In the genomic region with DNA sequence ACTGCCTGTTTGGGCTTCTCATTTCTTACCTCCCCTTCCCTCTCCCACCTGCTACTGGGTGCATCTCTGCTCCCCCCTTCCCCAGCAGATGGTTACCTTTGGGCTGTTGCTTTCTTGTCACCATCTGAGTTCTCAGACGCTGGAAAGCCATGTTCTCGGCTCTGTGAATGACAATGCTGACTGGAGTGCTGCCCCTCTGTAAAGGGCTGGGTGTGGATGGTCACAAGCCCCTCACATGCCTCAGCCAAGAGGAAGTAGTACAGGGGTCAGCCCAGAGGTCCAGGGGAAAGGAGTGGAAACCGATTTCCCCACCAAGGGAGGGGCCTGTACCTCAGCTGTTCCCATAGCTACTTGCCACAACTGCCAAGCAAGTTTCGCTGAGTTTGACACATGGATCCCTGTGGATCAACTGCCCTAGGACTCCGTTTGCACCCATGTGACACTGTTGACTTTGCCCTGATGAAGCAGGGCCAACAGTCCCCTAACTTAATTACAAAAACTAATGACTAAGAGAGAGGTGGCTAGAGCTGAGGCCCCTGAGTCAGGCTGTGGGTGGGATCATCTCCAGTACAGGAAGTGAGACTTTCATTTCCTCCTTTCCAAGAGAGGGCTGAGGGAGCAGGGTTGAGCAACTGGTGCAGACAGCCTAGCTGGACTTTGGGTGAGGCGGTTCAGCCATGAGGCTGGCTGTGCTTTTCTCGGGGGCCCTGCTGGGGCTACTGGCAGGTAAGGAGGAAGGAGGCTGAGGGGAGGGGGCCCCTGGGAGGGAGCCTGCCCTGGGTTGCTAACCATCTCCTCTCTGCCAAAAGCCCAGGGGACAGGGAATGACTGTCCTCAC, we compare ENCODE assay signal across 1 cellular context.
TF ChIP-seq lines count a peak whose summit lies in the region.

A gene with protein sequence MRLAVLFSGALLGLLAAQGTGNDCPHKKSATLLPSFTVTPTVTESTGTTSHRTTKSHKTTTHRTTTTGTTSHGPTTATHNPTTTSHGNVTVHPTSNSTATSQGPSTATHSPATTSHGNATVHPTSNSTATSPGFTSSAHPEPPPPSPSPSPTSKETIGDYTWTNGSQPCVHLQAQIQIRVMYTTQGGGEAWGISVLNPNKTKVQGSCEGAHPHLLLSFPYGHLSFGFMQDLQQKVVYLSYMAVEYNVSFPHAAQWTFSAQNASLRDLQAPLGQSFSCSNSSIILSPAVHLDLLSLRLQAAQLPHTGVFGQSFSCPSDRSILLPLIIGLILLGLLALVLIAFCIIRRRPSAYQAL (plus strand): TSS at position 638 of the 838 bp plus-strand sequence. CDS start 40 bp downstream, at position 678.

TF ChIP-seq in HepG2, 621 proteins besides CTCF, POLR2A, EP300 and RAD21 (continued from another document):
- TF ChIP-seq, protein P1, sequence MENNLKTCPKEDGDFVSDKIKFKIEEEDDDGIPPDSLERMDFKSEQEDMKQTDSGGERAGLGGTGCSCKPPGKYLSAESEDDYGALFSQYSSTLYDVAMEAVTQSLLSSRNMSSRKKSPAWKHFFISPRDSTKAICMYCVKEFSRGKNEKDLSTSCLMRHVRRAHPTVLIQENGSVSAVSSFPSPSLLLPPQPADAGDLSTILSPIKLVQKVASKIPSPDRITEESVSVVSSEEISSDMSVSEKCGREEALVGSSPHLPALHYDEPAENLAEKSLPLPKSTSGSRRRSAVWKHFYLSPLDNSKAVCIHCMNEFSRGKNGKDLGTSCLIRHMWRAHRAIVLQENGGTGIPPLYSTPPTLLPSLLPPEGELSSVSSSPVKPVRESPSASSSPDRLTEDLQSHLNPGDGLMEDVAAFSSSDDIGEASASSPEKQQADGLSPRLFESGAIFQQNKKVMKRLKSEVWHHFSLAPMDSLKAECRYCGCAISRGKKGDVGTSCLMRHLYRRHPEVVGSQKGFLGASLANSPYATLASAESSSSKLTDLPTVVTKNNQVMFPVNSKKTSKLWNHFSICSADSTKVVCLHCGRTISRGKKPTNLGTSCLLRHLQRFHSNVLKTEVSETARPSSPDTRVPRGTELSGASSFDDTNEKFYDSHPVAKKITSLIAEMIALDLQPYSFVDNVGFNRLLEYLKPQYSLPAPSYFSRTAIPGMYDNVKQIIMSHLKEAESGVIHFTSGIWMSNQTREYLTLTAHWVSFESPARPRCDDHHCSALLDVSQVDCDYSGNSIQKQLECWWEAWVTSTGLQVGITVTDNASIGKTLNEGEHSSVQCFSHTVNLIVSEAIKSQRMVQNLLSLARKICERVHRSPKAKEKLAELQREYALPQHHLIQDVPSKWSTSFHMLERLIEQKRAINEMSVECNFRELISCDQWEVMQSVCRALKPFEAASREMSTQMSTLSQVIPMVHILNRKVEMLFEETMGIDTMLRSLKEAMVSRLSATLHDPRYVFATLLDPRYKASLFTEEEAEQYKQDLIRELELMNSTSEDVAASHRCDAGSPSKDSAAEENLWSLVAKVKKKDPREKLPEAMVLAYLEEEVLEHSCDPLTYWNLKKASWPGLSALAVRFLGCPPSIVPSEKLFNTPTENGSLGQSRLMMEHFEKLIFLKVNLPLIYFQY (CRISPR knock-in tag; IDR thresholded peaks at IDR 0.05; ENCODE audit: borderline replicate concordance): no peak; the same call in 1 of the 2 replicates
- TF ChIP-seq SSRP1 (CRISPR knock-in tag; IDR thresholded peaks at IDR 0.05): peak; percentile 94
- TF ChIP-seq ZFP36 (IDR thresholded peaks at IDR 0.05; ENCODE audit: borderline replicate concordance, low read depth, low read length, partially characterized antibody): no peak
- peak; percentile 74; the same call in 1 of the 2 replicates for TF ChIP-seq YEATS4 (CRISPR knock-in tag; IDR thresholded peaks at IDR 0.05; ENCODE audit: borderline replicate concordance)
- 0 out of 2 replicates have a peak, but pooled peaks have one; percentile 66 for TF ChIP-seq RFXANK (CRISPR knock-in tag; IDR thresholded peaks at IDR 0.05)
- TF ChIP-seq, protein P2, sequence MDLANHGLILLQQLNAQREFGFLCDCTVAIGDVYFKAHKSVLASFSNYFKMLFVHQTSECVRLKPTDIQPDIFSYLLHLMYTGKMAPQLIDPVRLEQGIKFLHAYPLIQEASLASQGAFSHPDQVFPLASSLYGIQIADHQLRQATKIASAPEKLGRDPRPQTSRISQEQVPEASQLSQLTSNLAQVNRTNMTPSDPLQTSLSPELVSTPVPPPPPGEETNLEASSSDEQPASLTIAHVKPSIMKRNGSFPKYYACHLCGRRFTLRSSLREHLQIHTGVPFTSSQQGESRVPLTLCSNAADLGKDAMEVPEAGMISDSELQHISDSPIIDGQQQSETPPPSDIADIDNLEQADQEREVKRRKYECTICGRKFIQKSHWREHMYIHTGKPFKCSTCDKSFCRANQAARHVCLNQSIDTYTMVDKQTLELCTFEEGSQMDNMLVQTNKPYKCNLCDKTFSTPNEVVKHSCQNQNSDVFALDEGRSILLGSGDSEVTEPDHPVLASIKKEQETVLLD (CRISPR knock-in tag; IDR thresholded peaks at IDR 0.05; ENCODE audit: low read depth): peak; percentile 72; the same call in 1 of the 2 replicates
- TF ChIP-seq ZNF253 (CRISPR knock-in tag; IDR thresholded peaks at IDR 0.05; ENCODE audit: borderline replicate concordance): peak; percentile 73; the same call in 1 of the 2 replicates
- TF ChIP-seq PCBP1 (IDR thresholded peaks at IDR 0.05; ENCODE audit: borderline replicate concordance, low read depth, low read length): 0 out of 2 replicates have a peak, but pooled peaks have one; percentile 69
- no peak for TF ChIP-seq ZNF121 (CRISPR knock-in tag; IDR thresholded peaks at IDR 0.05)
- TF ChIP-seq RELA (CRISPR knock-in tag; IDR thresholded peaks at IDR 0.05): 0 out of 2 replicates have a peak, but pooled peaks have one; percentile 55
